ENCODE assay signal across 8 cellular contexts in genomic region chr10:79399242-79399831, GRCh38. TPM values are rescaled to one million over a fixed set of nuclear protein-coding genes. Genes with fewer than 3 reads are reported as not detected.
A peak's percentile ranks its signal among the peaks of the same experiment; 100 is the strongest.
DNase-seq lines count a peak whose midpoint lies in the region; ATAC-seq and TF ChIP-seq lines count a peak whose summit lies in the region.

No MANE protein-coding gene starts in this region.

- H3K4me3 Mint-ChIP-seq in Caco-2 (ENCODE audit: unreplicated experiment) = no peak overlapping the region

- no peaks in the 10 kb centered on the region for H3K27me3 ChIP-seq in Caco-2 (replicated peaks; ENCODE audit: control insufficient read depth, insufficient read depth, low read length)
- H3K27me3 ChIP-seq in Panc1 (ENCODE audit: control insufficient read depth, insufficient read depth, low read length) = no peaks in the 10 kb centered on the region
- no peaks in the 10 kb centered on the region for H3K27me3 ChIP-seq in aorta (ENCODE audit: control insufficient read depth in 1 of 2, insufficient read depth in 2 of 2, low read length in 1 of 2)

- BruUV-seq in Caco-2 (replicated peaks; lab: Mats Ljungman, UMichigan) (no TSS peak), Panc1 (replicated peaks; lab: Mats Ljungman, UMichigan) (no TSS peak)

- DNase-seq in Caco-2 = no peak
- no peak for DNase-seq in Panc1 (ENCODE audit: low read depth, low spot score)
- peak; percentile 34 to 45 for DNase-seq in erythroblast (lab: John Stamatoyannopoulos, UW)
- DNase-seq in mucosa of gallbladder (ENCODE audit: low spot score) = peak; percentile 84
- DNase-seq in aorta = peak; percentile 95
- no peak for DNase-seq in activated CD4-positive, alpha-beta T cell treated with anti-CD3 and anti-CD28 coated beads for 4 hours
- DNase-seq in GM19240 (ENCODE audit: insufficient read length, low spot score) = no peak

- H3K27ac ChIP-seq in Panc1 (ENCODE audit: low read length) = no peak overlapping the region
- peak overlapping the region in 1 of 2 donors; percentile 72 for H3K27ac ChIP-seq in aorta (ENCODE audit: low read depth in 1 of 2, low read length in 2 of 2)

- peak overlapping the region; percentile 84 for H3K27ac Mint-ChIP-seq in Caco-2 (ENCODE audit: unreplicated experiment)

- no peaks in the 10 kb centered on the region for H3K9me3 ChIP-seq in Caco-2
- no peaks in the 10 kb centered on the region for H3K9me3 ChIP-seq in Panc1 (ENCODE audit: control insufficient read depth, insufficient read depth, low read depth, low read length)
- no peaks in the 10 kb centered on the region for H3K9me3 ChIP-seq in aorta (ENCODE audit: control insufficient read depth, low read length)

- ATAC-seq in Panc1 (peak; percentile 36; the same call in 1 of the 2 replicates), aorta (ENCODE audit: low FRiP score) (peak; percentile 88), GM18517 (IDR thresholded peaks at IDR 0.05; ENCODE audit: unreplicated experiment) (no peak)

- H3K4me3 ChIP-seq in Caco-2 (ENCODE audit: low read depth, low read length) (no peak overlapping the region), Panc1 (ENCODE audit: low read depth in 2 of 2, low read length in 2 of 2) (no peak overlapping the region), aorta (ENCODE audit: low read length in 2 of 2) (no peak overlapping the region)

- H3K4me1 Mint-ChIP-seq in Caco-2 (ENCODE audit: low read depth, unreplicated experiment) = peaks cover 20% of the 10 kb centered on the region

- no peak for TF ChIP-seq CTCF in Caco-2 (IDR thresholded peaks at IDR 0.05; ENCODE audit: insufficient read depth in 1 of 2, low read depth in 1 of 2, low read length in 1 of 2, severe bottlenecking in 1 of 2, unreplicated experiment in 1 of 2)
- no peak for TF ChIP-seq CTCF in Panc1 (IDR thresholded peaks at IDR 0.05)

- intact Hi-C loops in Caco-2 (cut with micrococcal nuclease; ENCODE audit: unreplicated experiment) (no loop called here), Panc1 (cut with micrococcal nuclease; ENCODE audit: unreplicated experiment) (no loop called here), aorta (cut with DNase I) (no loop called here)

- no peaks in the 10 kb centered on the region for H3K27me3 Mint-ChIP-seq in Caco-2 (ENCODE audit: insufficient read depth, unreplicated experiment)

- no peaks in the 10 kb centered on the region for H3K36me3 Mint-ChIP-seq in Caco-2 (ENCODE audit: insufficient read depth, unreplicated experiment)

- POLR2A ChIA-PET in Caco-2 (lab: Charles Lee) (no interaction called here), Panc1 (lab: Charles Lee) (no interaction called here)

- H3K4me1 ChIP-seq in Caco-2 (no peaks in the 10 kb centered on the region), Panc1 (ENCODE audit: control insufficient read depth, insufficient read depth, low read length) (peaks cover 10% of the 10 kb centered on the region), aorta (ENCODE audit: control insufficient read depth in 1 of 2, insufficient read depth in 2 of 2, low read length in 2 of 2) (no peaks in the 10 kb centered on the region)

- H3K9me3 Mint-ChIP-seq in Caco-2 (ENCODE audit: unreplicated experiment) = no peaks in the 10 kb centered on the region

- CTCF ChIA-PET in Caco-2 (lab: Charles Lee) (interaction anchor here (1.1 kb wide), 1 partner anchor 53 kb away, joined by 3 read pairs; no protein-coding TSS in a partner anchor), Panc1 (lab: Charles Lee) (interaction anchor here (0.7 kb wide), 1 partner anchor 18 kb away, joined by 3 read pairs; no protein-coding TSS in a partner anchor)

- H3K36me3 ChIP-seq in Caco-2 (ENCODE audit: control insufficient read depth, insufficient read depth, low read length) = no peaks in the 10 kb centered on the region
- no peaks in the 10 kb centered on the region for H3K36me3 ChIP-seq in Panc1 (ENCODE audit: control insufficient read depth, insufficient read depth, low read length)
- H3K36me3 ChIP-seq in aorta (ENCODE audit: control insufficient read depth in 1 of 2, insufficient read depth in 2 of 2, low read length in 1 of 2) = no peaks in the 10 kb centered on the region

- TF ChIP-seq POLR2A in erythroblast (IDR thresholded peaks at IDR 0.05; ENCODE audit: low read length) = no peak

- in situ Hi-C loops in Panc1 (cut with HindIII; ENCODE audit: low pct_unique_long_range_greater_than_20kb, low sequenced_read_pairs) = no loop called here

- 1 to 2% methylated on average over 13 of the region's 13 CpGs for WGBS in aorta, 2 donors

RNA-seq across cellular contexts. Expression of gene ZCCHC24, which starts 46.1 kb away (rescaled TPM):
- total RNA-seq in Caco-2 (2022) (2.5 and 3.1 TPM in 2 replicates), Panc1 (2021; ENCODE audit: unreplicated experiment) (7.8 TPM), mucosa of gallbladder (36.7 TPM), aorta (10 to 100 TPM; 79.3 to 99.6 TPM)
- 11.3 TPM for polyA plus RNA-seq in Panc1 (2012; ENCODE audit: insufficient read length)
- polyA plus RNA-seq in aorta = 10 to 100 TPM; 42.2 to 60.4 TPM

RNA-seq across cellular contexts. Expression of gene PPIF, which starts 52.1 kb away (rescaled TPM):
- total RNA-seq in Caco-2 (2022) (116 and 133 TPM in 2 replicates), Panc1 (2021; ENCODE audit: unreplicated experiment) (59.0 TPM), mucosa of gallbladder (49.4 TPM), aorta (10 to 100 TPM; 16.8 to 21.2 TPM)
- 60.3 TPM for polyA plus RNA-seq in Panc1 (2012; ENCODE audit: insufficient read length)
- 10 to 100 TPM in 1 of 2 donors, 1 to 10 TPM in 1; 9.0 to 11.1 TPM for polyA plus RNA-seq in aorta

Comparison
In these comparisons a context has a peak if more than half of its experiments do, and no peak if none do; other contexts are left out.
1. DNase-seq: peak in erythroblast (2 of 2), mucosa of gallbladder (single experiment) and aorta (2 of 2); none in Caco-2 (0 of 2), Panc1 (single experiment), activated CD4-positive, alpha-beta T cell treated with anti-CD3 and anti-CD28 coated beads for 4 hours (0 of 2) and GM19240 (single experiment).